ENCODE assay signal across 20 cellular contexts in the genomic region with DNA sequence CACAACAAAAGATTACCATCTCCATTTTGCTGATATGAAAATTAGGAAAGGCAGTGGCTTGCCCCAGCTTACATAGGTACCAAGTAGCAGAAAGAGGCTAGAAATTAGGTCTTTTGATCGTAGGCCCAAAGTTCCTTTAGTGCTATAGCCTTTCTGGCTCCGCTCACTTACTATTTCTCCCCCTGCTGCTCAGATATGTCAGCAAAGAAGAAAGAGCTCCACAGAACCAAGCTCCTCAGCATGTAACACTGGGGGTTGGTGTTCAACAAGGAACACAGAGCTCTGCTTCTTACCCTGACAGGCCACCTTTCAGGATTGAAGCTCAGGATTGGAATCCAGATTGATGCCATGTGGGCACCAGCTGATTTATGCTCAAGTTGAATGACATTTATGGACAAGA. TPM values are rescaled to one million over a fixed set of nuclear protein-coding genes. Genes with fewer than 3 reads are reported as not detected.
"Had no signal": no experiment of that assay in that cellular context is flagged by ENCODE, and none has a peak within 500 bp of the region (broad histone marks: within the 10 kb centered on the region; RNA-seq: fewer than 3 reads in every experiment).

No MANE protein-coding gene starts in this region.

- H3K27me3 Mint-ChIP-seq: activated B cell treated with CpG ODN at 0.5 μM for 24 hours had no signal

- H3K9me3 ChIP-seq: gastroesophageal sphincter, lower lobe of right lung, pancreas, thoracic aorta had no signal

- H3K4me3 ChIP-seq: gastroesophageal sphincter, heart right ventricle, lower lobe of right lung, pancreas, thoracic aorta had no signal

- H3K27me3 ChIP-seq: gastroesophageal sphincter, heart right ventricle, pancreas had no signal

- ATAC-seq: effector memory CD8-positive, alpha-beta T cell; gastroesophageal sphincter; heart right ventricle; left colon; lower lobe of right lung; pancreas; stimulated activated effector memory CD8-positive, alpha-beta T cell treated with anti-CD3 and anti-CD28 coated beads, Interleukin-12 subunit alpha, Interleukin-12 subunit beta, amount 100 ng/mL, for 72 hours; T-helper 17 cell had no signal

- H3K27ac ChIP-seq: gastroesophageal sphincter, heart right ventricle, lower lobe of right lung, pancreas, thoracic aorta had no signal

- H3K4me3 Mint-ChIP-seq: activated B cell treated with CpG ODN at 0.5 μM for 24 hours; activated naive CD8-positive, alpha-beta T cell; brain; central memory CD8-positive, alpha-beta T cell; effector memory CD8-positive, alpha-beta T cell; stimulated activated effector memory CD8-positive, alpha-beta T cell treated with anti-CD3 and anti-CD28 coated beads, Interleukin-12 subunit alpha, Interleukin-12 subunit beta, amount 100 ng/mL, for 72 hours; T-helper 17 cell had no signal

- H3K4me1 Mint-ChIP-seq: brain had no signal

- H3K36me3 Mint-ChIP-seq: activated naive CD8-positive, alpha-beta T cell; brain; naive B cell; stimulated activated effector memory CD8-positive, alpha-beta T cell treated with anti-CD3 and anti-CD28 coated beads, Interleukin-12 subunit alpha, Interleukin-12 subunit beta, amount 100 ng/mL, for 72 hours had no signal

- H3K9me3 Mint-ChIP-seq: activated B cell treated with CpG ODN at 0.5 μM for 24 hours; central memory CD8-positive, alpha-beta T cell; effector memory CD8-positive, alpha-beta T cell; stimulated activated effector memory CD8-positive, alpha-beta T cell treated with anti-CD3 and anti-CD28 coated beads, Interleukin-12 subunit alpha, Interleukin-12 subunit beta, amount 100 ng/mL, for 72 hours had no signal

- H3K27ac Mint-ChIP-seq: activated B cell treated with CpG ODN at 0.5 μM for 24 hours; activated naive CD8-positive, alpha-beta T cell; brain; effector memory CD8-positive, alpha-beta T cell; naive B cell; stimulated activated effector memory CD8-positive, alpha-beta T cell treated with anti-CD3 and anti-CD28 coated beads, Interleukin-12 subunit alpha, Interleukin-12 subunit beta, amount 100 ng/mL, for 72 hours; T-helper 17 cell had no signal

- H3K4me1 ChIP-seq: lower lobe of right lung, pancreas had no signal

- DNase-seq: activated B cell treated with CpG ODN at 0.5 μM for 24 hours; activated CD4-positive, alpha-beta T cell treated with anti-CD3 and anti-CD28 coated beads for 48 hours; activated CD8-positive, alpha-beta memory T cell treated with anti-CD3 and anti-CD28 coated beads for 24 hours; activated gamma-delta T cell treated with Interleukin-2 at 50 U/mL for 16 hours; amniotic stem cell; dermis blood vessel endothelial cell; effector memory CD8-positive, alpha-beta T cell; heart right ventricle; left colon; lower lobe of right lung; naive B cell; pancreas; stimulated activated CD4-positive, alpha-beta T cell treated with anti-CD3 and anti-CD28 coated beads, Interleukin-2, amount 100 ng/mL, for 24 hours; T-helper 17 cell had no signal

- H3K36me3 ChIP-seq: gastroesophageal sphincter, heart right ventricle, lower lobe of right lung, pancreas, thoracic aorta had no signal

RNA-seq across cellular contexts. Expression of gene IL12A, which starts 6.2 kb away (rescaled TPM):
- total RNA-seq: thoracic aorta had no signal
